Comparison of ENCODE assay signal across 15 cellular contexts in genomic region chr3:52063026-52063723, GRCh38. TPM values are rescaled to one million over a fixed set of nuclear protein-coding genes. Genes with fewer than 3 reads are reported as not detected.
DNase-seq lines count a peak whose midpoint lies in the region; ATAC-seq, FAIRE-seq and TF ChIP-seq lines count a peak whose summit lies in the region.
"Had no signal": no experiment of that assay in that cellular context is flagged by ENCODE, and none has a peak within 500 bp of the region (broad histone marks: within the 10 kb centered on the region; RNA-seq: fewer than 3 reads in every experiment).

No MANE protein-coding gene starts in this region.

- no peak for TF ChIP-seq EP300 in GM12878 (IDR thresholded peaks at IDR 0.05; ENCODE audit: borderline replicate concordance in 1 of 2, control insufficient read depth in 1 of 2, low read depth in 2 of 2, low read length in 2 of 2)
- TF ChIP-seq EP300 in stomach (IDR thresholded peaks at IDR 0.05): no peak

- peaks cover 0 to 3% (median 2%) of the 10 kb centered on the region in 3 donors for H3K27me3 Mint-ChIP-seq in CD14-positive monocyte (ENCODE audit: low read depth in 3 of 3)
- H3K27me3 Mint-ChIP-seq in nephron progenitor cell (ENCODE audit: low read depth, poor library complexity): peaks cover 11% of the 10 kb centered on the region
- H3K27me3 Mint-ChIP-seq: B cell had no signal

- H3K9ac ChIP-seq in GM12878 (ENCODE audit: control insufficient read depth, insufficient read depth, low read length): no peak overlapping the region

- no peak for DNase-seq in CD14-positive monocyte (ENCODE audit: low spot score)
- DNase-seq in LHCN-M2 (ENCODE audit: low read depth): peak; percentile 47
- no peak for DNase-seq in GM12878 (ENCODE audit: low read depth, low spot score)
- no peak for DNase-seq in nephron progenitor cell
- no peak for DNase-seq in AG08395 (ENCODE audit: low spot score)
- DNase-seq in NCI-H1436 treated with DMSO at 0.1 percent for 48 hours (lab: John Stamatoyannopoulos, UW): no peak
- no peak for DNase-seq in stomach
- DNase-seq: activated CD4-positive, CD25-positive, alpha-beta regulatory T cell; DMS79; mesendoderm; ovary; stimulated activated CD4-positive, alpha-beta T cell treated with anti-CD3 and anti-CD28 coated beads, Interleukin-12 subunit alpha, Interleukin-12 subunit beta, amount 100 ng/mL, for 4 hours had no signal

- H3K9me3 Mint-ChIP-seq in CD14-positive monocyte (no peaks in the 10 kb centered on the region), nephron progenitor cell (no peaks in the 10 kb centered on the region)

- no peaks in the 10 kb centered on the region for H3K27me3 ChIP-seq in GM12878 (replicated peaks in 1 of 2; ENCODE audit: control insufficient read depth in 2 of 2, insufficient read depth in 2 of 2, low read length in 1 of 2)
- H3K27me3 ChIP-seq in stomach: no peaks in the 10 kb centered on the region
- H3K27me3 ChIP-seq: ovary had no signal

- ATAC-seq in GM12878 (no peak), HG03159 (IDR thresholded peaks at IDR 0.05; ENCODE audit: unreplicated experiment) (no peak)

- H3K4me1 ChIP-seq in GM12878 (ENCODE audit: control insufficient read depth, insufficient read depth, low read length) (peaks cover 21% of the 10 kb centered on the region), stomach (peaks cover 0 to 21% (median 4%) of the 10 kb centered on the region in 4 donors)

- peak overlapping the region; percentile 87 to 97 (median 93) for H3K27ac Mint-ChIP-seq in CD14-positive monocyte
- peak overlapping the region; percentile 13 for H3K27ac Mint-ChIP-seq in nephron progenitor cell

- no peak overlapping the region for H3K4me3 Mint-ChIP-seq in CD14-positive monocyte
- no peak overlapping the region for H3K4me3 Mint-ChIP-seq in nephron progenitor cell
- H3K4me3 Mint-ChIP-seq: B cell had no signal

- no peak overlapping the region for H3K4me2 ChIP-seq in GM12878 (ENCODE audit: control insufficient read depth, insufficient read depth)

- TF ChIP-seq RAD21 in GM12878 (IDR thresholded peaks at IDR 0.05; ENCODE audit: insufficient read depth, low read depth, low read length): no peak

- BruUV-seq in GM12878 (replicated peaks; lab: Mats Ljungman, UMichigan): no TSS peak

- H2AFZ ChIP-seq in GM12878 (ENCODE audit: control insufficient read depth, low read depth, low read length): no peak overlapping the region; the same call in 1 of the 2 replicates

- no peak for TF ChIP-seq CTCF in CD14-positive monocyte (IDR thresholded peaks at IDR 0.05)
- no peak for TF ChIP-seq CTCF in GM12878 (IDR thresholded peaks at IDR 0.05 in 2 of 3, conservative IDR thresholded peaks at IDR 0.05 in 1 of 3; ENCODE audit: control insufficient read depth in 2 of 3, extremely low read depth in 1 of 3, insufficient read depth in 1 of 3, low read depth in 3 of 3, low read length in 3 of 3)
- TF ChIP-seq CTCF in nephron progenitor cell (IDR thresholded peaks at IDR 0.05): no peak
- no peak for TF ChIP-seq CTCF in stomach (IDR thresholded peaks at IDR 0.05)

- peak overlapping the region; percentile 35 for H3K27ac ChIP-seq in GM12878 (ENCODE audit: control insufficient read depth, insufficient read depth)
- no peak overlapping the region for H3K27ac ChIP-seq in stomach
- H3K27ac ChIP-seq: ovary had no signal

- no peaks in the 10 kb centered on the region for H3K36me3 ChIP-seq in GM12878 (ENCODE audit: control insufficient read depth in 2 of 2, insufficient read depth in 2 of 2, low read length in 1 of 2)
- H3K36me3 ChIP-seq in stomach: no peaks in the 10 kb centered on the region
- H3K36me3 ChIP-seq: ovary had no signal

- H3K4me3 ChIP-seq in GM12878 (no peak overlapping the region), stomach (no peak overlapping the region)
- H3K4me3 ChIP-seq: ovary had no signal

- intact Hi-C loops in CD14-positive monocyte (cut with micrococcal nuclease): loop anchor here in 1 of 2 donors (2.0 to 5.0 kb wide), 3 partner anchors 26 to 134 kb away; partner anchors contain the start of gene ALAS1
- intact Hi-C loops in GM12878 (cut with micrococcal nuclease; ENCODE audit: unreplicated experiment): no loop called here
- intact Hi-C loops in stomach (cut with DNase I; ENCODE audit: low total_unique reads): no loop called here

- H3K36me3 Mint-ChIP-seq in CD14-positive monocyte (no peaks in the 10 kb centered on the region), nephron progenitor cell (ENCODE audit: low read depth) (no peaks in the 10 kb centered on the region)

- FAIRE-seq in GM12878 (lab: Jason Lieb, UNC): no peak
- FAIRE-seq: frontal cortex had no signal

- no peaks in the 10 kb centered on the region for H3K9me3 ChIP-seq in GM12878 (replicated peaks; ENCODE audit: control insufficient read depth, insufficient read depth, low read length)
- no peaks in the 10 kb centered on the region for H3K9me3 ChIP-seq in stomach
- H3K9me3 ChIP-seq: ovary had no signal

- TF ChIP-seq POLR2A in GM12878 (IDR thresholded peaks at IDR 0.05; ENCODE audit: low read depth, low read length) (no peak), stomach (IDR thresholded peaks at IDR 0.05) (no peak)

- no peaks in the 10 kb centered on the region for H3K79me2 ChIP-seq in GM12878 (ENCODE audit: control insufficient read depth, insufficient read depth, low read length)

- no peaks in the 10 kb centered on the region for H4K20me1 ChIP-seq in GM12878 (ENCODE audit: control insufficient read depth, insufficient read depth)

- SMC1A ChIA-PET in GM12878 (lab: Charles Lee; ENCODE audit: uncharacterized antibody, unreplicated experiment): interaction anchor here (1.1 to 2.6 kb wide), 4 partner anchors 10 to 93 kb away, joined by 3 to 10 read pairs (median 4); no protein-coding TSS in a partner anchor

- H3K4me1 Mint-ChIP-seq in CD14-positive monocyte (peaks cover 52% of the 10 kb centered on the region), nephron progenitor cell (peaks cover 44% of the 10 kb centered on the region)

- RAD21 ChIA-PET in GM12878 (lab: Charles Lee; ENCODE audit: unreplicated experiment): interaction anchor here (2.4 kb wide), 2 partner anchors 10 to 58 kb away, joined by 7 to 15 read pairs; no protein-coding TSS in a partner anchor

- CTCF ChIA-PET in GM12878 (lab: Yijun Ruan, JAX): interaction anchor here (0.9 to 2.6 kb wide), 2 partner anchors 10 to 81 kb away, joined by 3 to 14 read pairs; no protein-coding TSS in a partner anchor

- in situ Hi-C loops in GM12878 (cut with MboI): no loop called here

- POLR2A ChIA-PET in GM12878 (lab: Charles Lee): no interaction called here

- WGBS in GM12878 (ENCODE audit: insufficient coverage, insufficient replicate concordance, low lambda C conversion rate, missing lambda C conversion rate): 70% methylated on average over 14 of the region's 14 CpGs
- 76 to 85% (median 82%) methylated on average over 12 to 14 of the region's 14 CpGs for WGBS in stomach, 5 donors

TF ChIP-seq in GM12878, 131 proteins besides CTCF, POLR2A, EP300 and RAD21 (continues in another document):
- no peak for TF ChIP-seq RAD51 (IDR thresholded peaks at IDR 0.05)
- TF ChIP-seq GABPA (IDR thresholded peaks at IDR 0.05; ENCODE audit: low read depth): no peak
- TF ChIP-seq JUNB (IDR thresholded peaks at IDR 0.05): no peak
- TF ChIP-seq CBX3 (IDR thresholded peaks at IDR 0.05; ENCODE audit: borderline replicate concordance, low read depth): no peak
- TF ChIP-seq BCL3 (IDR thresholded peaks at IDR 0.05; ENCODE audit: borderline replicate concordance, insufficient read depth, low read depth, low read length, poor library complexity, severe bottlenecking): no peak
- TF ChIP-seq SIX5 (IDR thresholded peaks at IDR 0.05; ENCODE audit: low read depth, low read length, severe bottlenecking): no peak
- TF ChIP-seq SPI1 (IDR thresholded peaks at IDR 0.05; ENCODE audit: borderline replicate concordance, insufficient read depth, low read depth, low read length): no peak
- no peak for TF ChIP-seq DPF2 (IDR thresholded peaks at IDR 0.05)
- no peak for TF ChIP-seq GATAD2B (conservative IDR thresholded peaks at IDR 0.05; ENCODE audit: low read depth)
- no peak for TF ChIP-seq ESRRA (IDR thresholded peaks at IDR 0.05; ENCODE audit: low read length)
- no peak for TF ChIP-seq ZNF217 (IDR thresholded peaks at IDR 0.05)
- no peak for TF ChIP-seq RCOR1 (conservative IDR thresholded peaks at IDR 0.05; ENCODE audit: low read depth, low read length)
- no peak for TF ChIP-seq BHLHE40 (IDR thresholded peaks at IDR 0.05; ENCODE audit: borderline replicate concordance in 1 of 2, low read depth in 2 of 2, low read length in 1 of 2)
- TF ChIP-seq TARDBP (IDR thresholded peaks at IDR 0.05; ENCODE audit: borderline replicate concordance): no peak

RNA-seq across cellular contexts. Expression of gene DUSP7, which starts 6.8 kb away (rescaled TPM):
- polyA plus RNA-seq in CD14-positive monocyte: 1 to 10 TPM; 2.8 to 3.9 TPM
- total RNA-seq in LHCN-M2 (2014; rRNA removed): 15.3 and 15.7 TPM in 2 replicates
- 19.1 TPM for polyA plus RNA-seq in LHCN-M2 (2012)
- 27.3 and 28.8 TPM in 2 replicates for total RNA-seq in GM12878 (2013; cell fraction: nucleolus; rRNA removed)
- total RNA-seq in GM12878 (2014; rRNA removed): 13.0 TPM in 2 replicates
- 4.9 and 5.5 TPM in 2 replicates for total RNA-seq in GM12878 (2014; rRNA removed; fragmentation: Illumina TruSeq; extraction: Trizol)
- total RNA-seq in GM12878 (2021): 16.0 and 17.5 TPM in 2 replicates
- polyA plus RNA-seq in GM12878 (2011; ENCODE audit: low read depth): 2.5 TPM
- 9.7 and 17.0 TPM in 2 replicates for polyA plus RNA-seq in GM12878 (2011; rRNA removed)
- polyA plus RNA-seq in GM12878 (2011; cell fraction: cytosol; rRNA removed): 24.2 and 27.7 TPM in 2 replicates
- 37.1 and 37.4 TPM in 2 replicates for polyA plus RNA-seq in GM12878 (2011; cell fraction: nucleus; rRNA removed)
- 5.4 and 6.3 TPM in 2 replicates for polyA plus RNA-seq in GM12878 (2012)
- polyA plus RNA-seq in GM12878 (2014; fragmentation: Illumina TruSeq; extraction: Trizol): 4.8 and 10.3 TPM in 2 replicates
- under 1 TPM; 0.73 to 0.82 TPM for polyA plus RNA-seq in GM12878 (2014; fragmentation: Nextera tagmentation; extraction: Ambion mirVana)
- polyA plus RNA-seq in GM12878 (2014; rRNA removed): 16.1 and 18.2 TPM in 2 replicates
- polyA plus RNA-seq in GM12878 (2016; fragmentation: Nextera tagmentation; extraction: Ambion mirVana): 1 to 10 TPM; 1.7 TPM
- polyA minus RNA-seq in GM12878 (2011; rRNA and poly(A)+ RNA removed): 32.2 and 48.1 TPM in 2 replicates
- 17.5 and 17.6 TPM in 2 replicates for polyA minus RNA-seq in GM12878 (2011; cell fraction: cytosol; rRNA and poly(A)+ RNA removed)
- polyA minus RNA-seq in GM12878 (2011; cell fraction: nucleus; rRNA and poly(A)+ RNA removed): 28.3 and 42.2 TPM in 2 replicates
- 10 to 100 TPM in 1 of 5 donors, 1 to 10 TPM in 3, under 1 TPM in 1; 0.58 to 23.7 (median 4.6) TPM for total RNA-seq in stomach
- polyA plus RNA-seq in stomach: 10 to 100 TPM in 1 of 3 donors, 1 to 10 TPM in 2; 4.9 to 11.2 (median 5.1) TPM
